8 cellular contexts compared by ENCODE assay signal in the genomic region with DNA sequence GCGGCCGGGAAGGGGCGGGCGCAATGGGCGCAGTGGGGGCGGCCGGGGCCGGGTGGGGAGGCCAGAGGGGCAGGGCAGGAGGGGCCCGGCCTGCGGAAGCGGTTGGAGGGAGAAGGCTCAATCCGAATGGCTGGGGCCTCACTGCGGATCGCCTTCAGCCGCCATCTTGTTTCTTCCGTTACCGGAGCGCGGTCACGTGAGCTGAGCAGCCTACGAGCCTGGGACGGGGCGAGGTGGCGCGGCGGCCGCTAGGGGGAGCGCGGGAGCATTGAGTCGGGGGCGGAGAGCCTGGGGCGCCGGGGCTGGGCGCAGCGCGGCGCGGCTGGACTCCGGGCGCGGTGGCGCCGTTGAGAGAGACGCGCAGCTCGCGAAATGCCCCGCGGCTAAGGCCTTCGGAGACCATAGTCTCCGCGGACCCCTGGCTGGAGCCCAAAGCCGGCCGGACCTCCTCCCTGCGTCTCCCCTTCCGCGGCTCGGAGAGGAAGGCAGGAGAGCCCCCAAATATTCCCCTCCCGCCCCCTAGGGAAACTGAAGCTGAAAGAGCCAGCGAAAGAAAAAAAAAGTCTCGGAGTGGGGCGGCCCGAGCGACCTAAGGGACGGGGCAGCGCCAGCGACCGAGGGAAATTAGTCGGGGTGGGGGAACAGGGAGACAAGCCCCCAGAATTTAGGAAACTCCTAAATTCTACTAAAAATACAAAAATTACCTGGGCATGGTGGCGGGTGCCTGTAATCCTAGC. TPM values are rescaled to one million over a fixed set of nuclear protein-coding genes. Genes with fewer than 3 reads are reported as not detected.
A peak's percentile ranks its signal among the peaks of the same experiment; 100 is the strongest.
DNase-seq lines count a peak whose midpoint lies in the region; ATAC-seq and TF ChIP-seq lines count a peak whose summit lies in the region.
"Not testable (repeated sequence)": the region's sequence is repeated elsewhere in the genome, so short reads cannot be mapped to it uniquely, and the experiment has no call there.

TSS of gene LRRC37A3 (minus strand) at position 190 of the 737 bp plus-strand sequence. CDS start 22,221 bp downstream, outside the sequence.

- peak within 1 kb of the TSS; percentile 86 to 95 (median 92) for H3K27ac Mint-ChIP-seq in immature natural killer cell

- H3K4me1 Mint-ChIP-seq in immature natural killer cell: peaks cover 4 to 11% of the 10 kb centered on the region in 2 donors

- TF ChIP-seq CTCF in AG09319 (IDR thresholded peaks at IDR 0.05; ENCODE audit: low read depth, low read length) (peak; percentile 55), WI38 (IDR thresholded peaks at IDR 0.05; ENCODE audit: low read depth, low read length) (peak; percentile 79), cardiac fibroblast (IDR thresholded peaks at IDR 0.05; ENCODE audit: low read depth, low read length) (peak; percentile 63)

- H3K4me3 Mint-ChIP-seq in immature natural killer cell: peak within 1 kb of the TSS; percentile 88 to 92 (median 91)

- DNase-seq in AG09319 (ENCODE audit: extremely low read depth, low read depth): peak; percentile 63
- DNase-seq in NCI-H2227 treated with DMSO at 0.1 percent for 48 hours (lab: John Stamatoyannopoulos, UW): peak; percentile 89
- DNase-seq in cardiac fibroblast (ENCODE audit: low read depth in 2 of 2): peak; percentile 93 to 97
- DNase-seq in immature natural killer cell: peak; percentile 97 to 100 (median 99)
- DNase-seq in smooth muscle cell of the brain vasculature (ENCODE audit: low read depth, low spot score): peak; percentile 77

- not testable (repeated sequence) for H3K27me3 Mint-ChIP-seq in immature natural killer cell (ENCODE audit: low read depth in 3 of 3)

- not testable (repeated sequence) for H3K9me3 Mint-ChIP-seq in immature natural killer cell

- ATAC-seq in GM19023 (IDR thresholded peaks at IDR 0.05; ENCODE audit: unreplicated experiment) (peak; percentile 96), HG03196 (IDR thresholded peaks at IDR 0.05; ENCODE audit: unreplicated experiment) (peak; percentile 89)

- not testable (repeated sequence) for H3K36me3 Mint-ChIP-seq in immature natural killer cell

- peak within 1 kb of the TSS; percentile 59 for H3K4me3 ChIP-seq in WI38 (ENCODE audit: low read depth, low read length)
- peak within 1 kb of the TSS; percentile 54 to 59 for H3K4me3 ChIP-seq in cardiac fibroblast (replicated peaks in 1 of 2; ENCODE audit: low read depth in 2 of 2, low read length in 2 of 2)

RNA-seq across cellular contexts. Expression of gene LRRC37A3, which starts in this region (rescaled TPM):
- polyA plus RNA-seq in immature natural killer cell: 1 to 10 TPM in 2 of 3 donors, under 1 TPM in 1; 0.58 to 2.3 (median 2.2) TPM

Comparison
In these comparisons a context has a peak if more than half of its experiments do, and no peak if none do; other contexts are left out.
1. Peak in every context shown above with its lines: DNase-seq, ATAC-seq and H3K4me3 ChIP-seq.